In the genomic region with DNA sequence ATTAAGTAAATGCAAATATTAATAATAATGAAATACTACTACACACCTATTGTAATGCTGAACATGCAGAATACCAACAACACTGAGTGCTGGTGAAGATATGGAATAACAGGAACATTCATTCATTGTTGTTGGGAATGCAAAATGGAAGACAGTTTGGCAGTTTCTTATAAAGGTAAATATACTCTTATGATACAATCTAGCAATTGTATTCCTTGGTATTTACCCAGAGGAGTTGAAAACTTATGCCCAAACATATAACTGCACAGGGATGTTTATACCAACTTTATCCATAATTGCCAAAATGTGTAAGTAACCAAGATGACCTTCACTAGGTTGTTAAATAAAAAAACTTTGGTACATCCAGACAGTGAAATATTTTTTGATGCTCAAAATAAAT, we compare ENCODE assay signal across 31 cellular contexts.
"Had no signal": no experiment of that assay in that cellular context is flagged by ENCODE, and none has a peak within 500 bp of the region (broad histone marks: within the 10 kb centered on the region; RNA-seq: fewer than 3 reads in every experiment).

No MANE protein-coding gene starts in this region.

- H3K4me3 ChIP-seq: adrenal gland, ascending aorta, body of pancreas, breast epithelium, cardiac muscle cell had no signal

- ATAC-seq: activated naive CD4-positive, alpha-beta T cell treated with anti-CD3 and anti-CD28 coated beads, Interleukin-2, amount 50 U/mL, for 72 hours; activated naive CD8-positive, alpha-beta T cell treated with anti-CD3 and anti-CD28 coated beads, Interleukin-2, amount 50 U/mL, for 24 hours; activated T-cell treated with anti-CD3 and anti-CD28 coated beads, Interleukin-2, amount 50 U/mL, for 4 hours; activated T-cell treated with anti-CD3 and anti-CD28 coated beads, Interleukin-2, amount 50 U/mL, for 72 hours; activated T-helper 17 cell treated with anti-CD3 and anti-CD28 coated beads, Interleukin-2, amount 50 U/mL, for 72 hours; body of pancreas had no signal

- DNase-seq: activated effector memory CD4-positive, alpha-beta T cell treated with anti-CD3 and anti-CD28 coated beads, Interleukin-2, amount 50 U/mL, for 16 hours; activated effector memory CD4-positive, alpha-beta T cell treated with Interleukin-2 at 50 U/mL for 16 hours; activated gamma-delta T cell; activated gamma-delta T cell treated with Interleukin-2 at 50 U/mL for 16 hours; activated naive CD4-positive, alpha-beta T cell; activated naive CD4-positive, alpha-beta T cell treated with anti-CD3 and anti-CD28 coated beads for 36 hours; activated naive CD4-positive, alpha-beta T cell treated with anti-CD3 and anti-CD28 coated beads, Interleukin-2, amount 10 ng/mL, durations not matched to agents 7 days and 5 days; activated naive CD4-positive, alpha-beta T cell treated with anti-CD3 and anti-CD28 coated beads, Interleukin-2, amount 50 U/mL, for 16 hours; activated naive CD4-positive, alpha-beta T cell treated with Interleukin-2 at 50 U/mL for 16 hours; activated naive CD8-positive, alpha-beta T cell treated with anti-CD3 and anti-CD28 coated beads for 36 hours; activated naive CD8-positive, alpha-beta T cell treated with anti-CD3 and anti-CD28 coated beads, Interleukin-2, amount 10 ng/mL, durations not matched to agents 7 days and 5 days; activated naive CD8-positive, alpha-beta T cell treated with anti-CD3 and anti-CD28 coated beads, Interleukin-2, amount 50 U/mL, for 24 hours; activated T-cell treated with anti-CD3 and anti-CD28 coated beads, Interleukin-2, amount 50 U/mL, for 24 hours; activated T-cell treated with anti-CD3 and anti-CD28 coated beads, Interleukin-2, amount 50 U/mL, for 4 hours; activated T-cell treated with anti-CD3 and anti-CD28 coated beads, Interleukin-2, amount 50 U/mL, for 48 hours; activated T-cell treated with anti-CD3 and anti-CD28 coated beads, Interleukin-2, amount 50 U/mL, for 72 hours; adrenal gland; amniotic stem cell; amygdala; anterior cingulate cortex; aorta; body of pancreas; brain microvascular endothelial cell; caudate nucleus; central memory CD4-positive, alpha-beta T cell; cerebellar nuclear complex had no signal
